25 cellular contexts compared by ENCODE assay signal in the genomic region with DNA sequence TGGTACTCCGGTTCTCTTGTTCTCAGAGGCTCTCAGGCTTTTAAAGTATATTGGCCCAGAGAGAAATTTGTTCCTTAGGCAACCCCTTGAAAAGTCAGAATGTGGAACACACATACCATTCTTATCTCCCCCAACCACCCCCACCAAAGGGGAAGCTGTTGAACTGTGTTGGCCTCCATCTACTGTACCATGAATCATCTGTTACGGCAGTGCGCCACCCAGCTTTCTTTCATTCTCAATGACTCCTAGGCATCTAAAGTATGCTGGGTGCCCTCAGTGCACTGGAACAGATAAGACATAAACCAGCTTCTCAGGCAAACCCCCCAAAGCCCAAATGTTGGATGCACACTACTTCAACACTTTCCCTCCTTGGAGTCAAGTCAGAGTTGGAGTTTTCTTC.
A peak's percentile ranks its signal among the peaks of the same experiment; 100 is the strongest.
DNase-seq lines count a peak whose midpoint lies in the region; ATAC-seq and TF ChIP-seq lines count a peak whose summit lies in the region.
"Had no signal": no experiment of that assay in that cellular context is flagged by ENCODE, and none has a peak within 500 bp of the region (broad histone marks: within the 10 kb centered on the region; RNA-seq: fewer than 3 reads in every experiment).

No MANE protein-coding gene starts in this region.

- H3K4me2 ChIP-seq in IMR-90 (ENCODE audit: low read depth, low read length): no peak overlapping the region; the same call in 1 of the 2 replicates

- H3K9me3 ChIP-seq in IMR-90 (ENCODE audit: control insufficient read depth, insufficient read depth, low read length): no peaks in the 10 kb centered on the region
- peaks cover 0 to 2% of the 10 kb centered on the region in 2 donors for H3K9me3 ChIP-seq in left lung
- no peaks in the 10 kb centered on the region for H3K9me3 ChIP-seq in CD8-positive, alpha-beta memory T cell (ENCODE audit: low read length)
- H3K9me3 ChIP-seq in vagina: no peaks in the 10 kb centered on the region
- H3K9me3 ChIP-seq: breast epithelium, MG63, neutrophil had no signal

- peak overlapping the region; percentile 38; the same call in 1 of the 2 replicates for H3K18ac ChIP-seq in IMR-90 (ENCODE audit: low read depth, low read length)

- H2AK9ac ChIP-seq in IMR-90 (replicated peaks; ENCODE audit: low read depth, low read length, poor library complexity): no peak overlapping the region

- TF ChIP-seq POLR2A in IMR-90 (IDR thresholded peaks at IDR 0.05; ENCODE audit: low read depth, low read length): no peak
- TF ChIP-seq POLR2A in vagina (IDR thresholded peaks at IDR 0.05): no peak

- no peaks in the 10 kb centered on the region for H4K20me1 ChIP-seq in IMR-90 (ENCODE audit: insufficient read depth, low read length)

- H3K27me3 ChIP-seq in IMR-90 (ENCODE audit: control insufficient read depth, insufficient read depth, low read length) (peaks cover 1% of the 10 kb centered on the region; the same call in 1 of the 2 replicates), brain microvascular endothelial cell (replicated peaks) (no peaks in the 10 kb centered on the region), left lung (no peaks in the 10 kb centered on the region), vagina (no peaks in the 10 kb centered on the region)
- H3K27me3 ChIP-seq in CD8-positive, alpha-beta memory T cell (ENCODE audit: insufficient read depth, low read length, poor library complexity, severe bottlenecking): no peaks in the 10 kb centered on the region
- H3K27me3 ChIP-seq: breast epithelium, MG63, neutrophil had no signal

- H3K9ac ChIP-seq in IMR-90 (ENCODE audit: low read depth, low read length): no peak overlapping the region

- H3K36me3 ChIP-seq in IMR-90 (ENCODE audit: control insufficient read depth, insufficient read depth, low read length) (no peaks in the 10 kb centered on the region), brain microvascular endothelial cell (replicated peaks) (no peaks in the 10 kb centered on the region), left lung (no peaks in the 10 kb centered on the region), vagina (no peaks in the 10 kb centered on the region)
- H3K36me3 ChIP-seq in CD8-positive, alpha-beta memory T cell (ENCODE audit: insufficient read depth, low read length): no peaks in the 10 kb centered on the region
- H3K36me3 ChIP-seq: breast epithelium, MG63, neutrophil had no signal

- H3K4me3 Mint-ChIP-seq in CD8-positive, alpha-beta memory T cell: no peak overlapping the region
- H3K4me3 Mint-ChIP-seq: dendritic cell treated with granulocyte-macrophage colony-stimulating factor and Interleukin-4, amounts not matched to agents 40 ng/mL and 50 ng/mL, for 4 days; H9; immature natural killer cell; T-helper 1 cell treated with Interleukin-12 subunit alpha and Interleukin-12 subunit beta and Interleukin-4 antibody, amounts not matched to agents 30 μg/mL and 1 μg/mL, for 36 hours had no signal

- no peak overlapping the region for H4K91ac ChIP-seq in IMR-90 (ENCODE audit: insufficient read depth, low read depth, low read length)

- no peak overlapping the region for H2AK5ac ChIP-seq in IMR-90 (ENCODE audit: low read depth, low read length)

- no TSS peak for BruUV-seq in IMR-90 (replicated peaks; lab: Mats Ljungman, UMichigan)

- no peaks in the 10 kb centered on the region for H3K9me1 ChIP-seq in IMR-90 (ENCODE audit: insufficient read depth, low read length)

- POLR2A ChIA-PET in IMR-90 (lab: Charles Lee; ENCODE audit: unreplicated experiment): no interaction called here
- POLR2A ChIA-PET in CD8-positive, alpha-beta memory T cell (lab: Charles Lee): no interaction called here

- TF ChIP-seq CTCF in IMR-90 (conservative IDR thresholded peaks at IDR 0.05; ENCODE audit: low read depth, low read length): no peak
- peak; percentile 23 for TF ChIP-seq CTCF in brain microvascular endothelial cell (IDR thresholded peaks at IDR 0.05; ENCODE audit: low read depth, low read length, missing control alignments)
- no peak for TF ChIP-seq CTCF in left lung (IDR thresholded peaks at IDR 0.05)
- no peak for TF ChIP-seq CTCF in GM13976 (IDR thresholded peaks at IDR 0.05; ENCODE audit: borderline replicate concordance, control extremely low read depth, extremely low read depth, insufficient read depth, missing control alignments)
- TF ChIP-seq CTCF in vagina (IDR thresholded peaks at IDR 0.05): no peak

- no peak overlapping the region for H3K14ac ChIP-seq in IMR-90 (replicated peaks; ENCODE audit: low read depth, low read length)

- H3K27ac ChIP-seq in IMR-90 (ENCODE audit: insufficient read depth, low read length) (no peak overlapping the region), brain microvascular endothelial cell (peak overlapping the region; percentile 6), left lung (no peak overlapping the region), vagina (no peak overlapping the region)
- no peak overlapping the region for H3K27ac ChIP-seq in CD8-positive, alpha-beta memory T cell (ENCODE audit: low read depth, low read length)
- H3K27ac ChIP-seq: 22Rv1, breast epithelium, HL-60, neutrophil had no signal

- H3K4me1 Mint-ChIP-seq in CD8-positive, alpha-beta memory T cell: no peaks in the 10 kb centered on the region
- H3K4me1 Mint-ChIP-seq: H9, immature natural killer cell had no signal

- peak; percentile 71 for DNase-seq in A172 (ENCODE audit: low spot score)
- DNase-seq in IMR-90: no peak
- DNase-seq in brain microvascular endothelial cell: peak; percentile 85
- no peak for DNase-seq in left lung
- DNase-seq in CD8-positive, alpha-beta memory T cell: no peak
- DNase-seq in foreskin melanocyte: no peak
- no peak for DNase-seq in GM13976 (ENCODE audit: low spot score)
- DNase-seq in vagina (ENCODE audit: extremely low spot score in 2 of 2): no peak
- DNase-seq: activated CD8-positive, alpha-beta memory T cell treated with anti-CD3 and anti-CD28 coated beads, Interleukin-2, amount 50 U/mL, for 48 hours; DMS79; H9; immature natural killer cell; MG63; NCI-H1417 treated with DMSO at 0.1 percent for 48 hours; NCI-H2107; NCI-H510A; NK-92 treated with Interleukin-12 subunit alpha and Interleukin-12 subunit beta, amount 100 ng/mL, for 24 hours; stimulated activated CD4-positive, alpha-beta T cell treated with anti-CD3 and anti-CD28 coated beads, Interleukin-4, amount 100 ng/mL, for 24 hours; stimulated activated naive CD4-positive, alpha-beta T cell treated with Interleukin-2 at 50 U/mL for 16 hours had no signal

- no peaks in the 10 kb centered on the region for H3K36me3 Mint-ChIP-seq in CD8-positive, alpha-beta memory T cell

- H3K23ac ChIP-seq in IMR-90 (ENCODE audit: low read depth, low read length): no peak overlapping the region

- H3K9me3 Mint-ChIP-seq in CD8-positive, alpha-beta memory T cell: peaks cover 2 to 25% (median 13%) of the 10 kb centered on the region in 5 donors

- H2BK15ac ChIP-seq in IMR-90 (ENCODE audit: low read depth, low read length): no peak overlapping the region

- dilution Hi-C loops in IMR-90 (cut with HindIII; ENCODE audit: low sequenced_read_pairs, unreplicated experiment): no loop called here

- H2AFZ ChIP-seq in IMR-90 (replicated peaks; ENCODE audit: low read length, poor library complexity): no peak overlapping the region

- in situ Hi-C loops in IMR-90 (cut with MboI; ENCODE audit: low sequenced_read_pairs) (no loop called here), brain microvascular endothelial cell (cut with HindIII; ENCODE audit: low pct_ligation_motif_present, low sequenced_read_pairs) (no loop called here), GM13976 (cut with MboI; ENCODE audit: low sequenced_read_pairs, unreplicated experiment) (no loop called here)

- H3K4me3 ChIP-seq in IMR-90 (ENCODE audit: insufficient read depth, low read depth, low read length): no peak overlapping the region
- no peak overlapping the region for H3K4me3 ChIP-seq in brain microvascular endothelial cell (ENCODE audit: low read depth, low read length)
- no peak overlapping the region for H3K4me3 ChIP-seq in left lung
- H3K4me3 ChIP-seq in CD8-positive, alpha-beta memory T cell (ENCODE audit: low read length): no peak overlapping the region
- H3K4me3 ChIP-seq in vagina: no peak overlapping the region
- H3K4me3 ChIP-seq: breast epithelium, MG63 had no signal

- no peaks in the 10 kb centered on the region for H3K27me3 Mint-ChIP-seq in CD8-positive, alpha-beta memory T cell

- no peak overlapping the region for H3K56ac ChIP-seq in IMR-90 (ENCODE audit: extremely low read depth, insufficient read depth, low read length)

- H2BK20ac ChIP-seq in IMR-90 (ENCODE audit: low read depth, low read length): no peak overlapping the region

- no peak overlapping the region for H3K27ac Mint-ChIP-seq in CD8-positive, alpha-beta memory T cell
- H3K27ac Mint-ChIP-seq: dendritic cell treated with granulocyte-macrophage colony-stimulating factor and Interleukin-4, amounts not matched to agents 40 ng/mL and 50 ng/mL, for 4 days; immature natural killer cell; T-helper 1 cell treated with Interleukin-12 subunit alpha and Interleukin-12 subunit beta and Interleukin-4 antibody, amounts not matched to agents 30 μg/mL and 1 μg/mL, for 36 hours had no signal

- no peak overlapping the region for H4K8ac ChIP-seq in IMR-90 (ENCODE audit: low read depth in 2 of 2, low read length in 2 of 2)

- CTCF ChIA-PET in IMR-90 (lab: Yijun Ruan, JAX): no interaction called here
- CTCF ChIA-PET in CD8-positive, alpha-beta memory T cell (lab: Charles Lee): no interaction called here

- WGBS in IMR-90 (ENCODE audit: extremely low coverage in 2 of 2, insufficient read length in 1 of 2), 2 experiments: no CpG with 5 or more reads among the region's 3 CpGs

- H2BK5ac ChIP-seq in IMR-90 (ENCODE audit: low read depth, low read length, poor library complexity, severe bottlenecking): no peak overlapping the region

- 0 out of 2 replicates have a peak, but pooled peaks cover 2% of the 10 kb centered on the region for H3K4me1 ChIP-seq in IMR-90 (ENCODE audit: control insufficient read depth, insufficient read depth, low read length)
- no peaks in the 10 kb centered on the region for H3K4me1 ChIP-seq in left lung
- no peaks in the 10 kb centered on the region for H3K4me1 ChIP-seq in CD8-positive, alpha-beta memory T cell (ENCODE audit: insufficient read depth, low read length)
- H3K4me1 ChIP-seq in vagina: no peaks in the 10 kb centered on the region
- H3K4me1 ChIP-seq: breast epithelium had no signal

- H3K79me1 ChIP-seq in IMR-90 (ENCODE audit: low read depth in 1 of 2, low read length in 2 of 2): no peaks in the 10 kb centered on the region

- H4K5ac ChIP-seq in IMR-90 (ENCODE audit: low read depth, low read length): no peak overlapping the region

- H2BK120ac ChIP-seq in IMR-90 (ENCODE audit: low read depth, low read length): no peak overlapping the region

- ATAC-seq in IMR-90 (ENCODE audit: low read depth) (no peak), left lung (peak; percentile 63)

- TF ChIP-seq RAD21 in IMR-90 (IDR thresholded peaks at IDR 0.05; ENCODE audit: low read length): no peak

- H3K4ac ChIP-seq in IMR-90 (ENCODE audit: low read depth, low read length): no peak overlapping the region

- intact Hi-C loops in IMR-90 (cut with micrococcal nuclease): no loop called here
- intact Hi-C loops in left lung (cut with DNase I): no loop called here
- intact Hi-C loops in vagina (cut with DNase I): no loop called here

Comparison
In these comparisons a context has a peak if more than half of its experiments do, and no peak if none do; other contexts are left out.
1. DNase-seq: peak in A172 (single experiment) and brain microvascular endothelial cell (single experiment); none in IMR-90 (single experiment), left lung (0 of 2), CD8-positive, alpha-beta memory T cell (0 of 5), foreskin melanocyte (single experiment), GM13976 (single experiment) and vagina (0 of 2).